ENCODE assay signal across 20 cellular contexts in genomic region chr5:157532022-157532421, GRCh38. TPM values are rescaled to one million over a fixed set of nuclear protein-coding genes. Genes with fewer than 3 reads are reported as not detected.
DNase-seq lines count a peak whose midpoint lies in the region; ATAC-seq and TF ChIP-seq lines count a peak whose summit lies in the region.
"Had no signal": no experiment of that assay in that cellular context is flagged by ENCODE, and none has a peak within 500 bp of the region (broad histone marks: within the 10 kb centered on the region; RNA-seq: fewer than 3 reads in every experiment).

No MANE protein-coding gene starts in this region.

- intact Hi-C loops in activated CD4-positive, alpha-beta memory T cell treated with anti-CD3 and anti-CD28 coated beads for 36 hours (cut with micrococcal nuclease): no loop called here
- intact Hi-C loops in esophagus muscularis mucosa (cut with DNase I): no loop called here
- intact Hi-C loops in sciatic nerve (cut with DNase I): no loop called here

- DNase-seq in activated CD4-positive, alpha-beta memory T cell treated with anti-CD3 and anti-CD28 coated beads, Interleukin-2, amount 10 ng/mL, durations not matched to agents 7 days and 5 days: no peak
- no peak for DNase-seq in activated CD4-positive, alpha-beta memory T cell treated with anti-CD3 and anti-CD28 coated beads for 36 hours
- DNase-seq in T-helper 17 cell: no peak
- DNase-seq in esophagus muscularis mucosa (ENCODE audit: extremely low spot score): no peak
- no peak for DNase-seq in activated T-cell treated with anti-CD3 and anti-CD28 coated beads for 4 hours
- DNase-seq in sciatic nerve (ENCODE audit: low spot score): no peak
- DNase-seq: CD8-positive, alpha-beta memory T cell; GOT3; NCI-H1105; NCI-H2081; NCI-H446 treated with DMSO at 0.1 percent for 48 hours; NCI-H69; NK-92 treated with Interleukin-12 subunit alpha and Interleukin-12 subunit beta, amount 100 ng/mL, for 24 hours had no signal

- H3K36me3 ChIP-seq in esophagus muscularis mucosa (peaks cover 0 to 25% (median 10%) of the 10 kb centered on the region in 4 donors), rectal smooth muscle tissue (ENCODE audit: control insufficient read depth, insufficient read depth, low read length) (peaks cover 9% of the 10 kb centered on the region)

- H3K4me3 Mint-ChIP-seq in activated CD4-positive, alpha-beta memory T cell treated with anti-CD3 and anti-CD28 coated beads, Interleukin-2, amount 10 ng/mL, durations not matched to agents 7 days and 5 days: no peak overlapping the region
- no peak overlapping the region for H3K4me3 Mint-ChIP-seq in activated CD4-positive, alpha-beta memory T cell treated with anti-CD3 and anti-CD28 coated beads for 36 hours
- no peak overlapping the region for H3K4me3 Mint-ChIP-seq in T-helper 17 cell
- H3K4me3 Mint-ChIP-seq: CD8-positive, alpha-beta memory T cell had no signal

- no peaks in the 10 kb centered on the region for H3K9me3 Mint-ChIP-seq in activated CD4-positive, alpha-beta memory T cell treated with anti-CD3 and anti-CD28 coated beads, Interleukin-2, amount 10 ng/mL, durations not matched to agents 7 days and 5 days
- no peaks in the 10 kb centered on the region for H3K9me3 Mint-ChIP-seq in activated CD4-positive, alpha-beta memory T cell treated with anti-CD3 and anti-CD28 coated beads for 36 hours
- H3K9me3 Mint-ChIP-seq: CD8-positive, alpha-beta memory T cell had no signal

- H3K27me3 Mint-ChIP-seq in activated CD4-positive, alpha-beta memory T cell treated with anti-CD3 and anti-CD28 coated beads, Interleukin-2, amount 10 ng/mL, durations not matched to agents 7 days and 5 days: no peaks in the 10 kb centered on the region
- H3K27me3 Mint-ChIP-seq in activated CD4-positive, alpha-beta memory T cell treated with anti-CD3 and anti-CD28 coated beads for 36 hours: no peaks in the 10 kb centered on the region
- H3K27me3 Mint-ChIP-seq in T-helper 17 cell: no peaks in the 10 kb centered on the region

- WGBS in esophagus muscularis mucosa: 75% methylated on average over 5 of the region's 5 CpGs

- H3K9me3 ChIP-seq in T-helper 17 cell (ENCODE audit: control insufficient read depth, low read length, poor library complexity, severe bottlenecking): no peaks in the 10 kb centered on the region
- no peaks in the 10 kb centered on the region for H3K9me3 ChIP-seq in esophagus muscularis mucosa
- H3K9me3 ChIP-seq: A549, Peyer's patch had no signal

- ATAC-seq in T-helper 17 cell: no peak
- ATAC-seq in sciatic nerve: no peak
- no peak for ATAC-seq in HG02938 (IDR thresholded peaks at IDR 0.05; ENCODE audit: unreplicated experiment)
- ATAC-seq: A549, HCT116, K562 had no signal

- POLR2A ChIA-PET in activated CD4-positive, alpha-beta memory T cell treated with anti-CD3 and anti-CD28 coated beads, Interleukin-2, amount 10 ng/mL, durations not matched to agents 7 days and 5 days (lab: Charles Lee): interaction anchor here (1.0 to 1.7 kb wide), 4 partner anchors 8 to 14 kb away, joined by 3 read pairs; no protein-coding TSS in a partner anchor
- POLR2A ChIA-PET in activated CD4-positive, alpha-beta memory T cell treated with anti-CD3 and anti-CD28 coated beads for 36 hours (lab: Charles Lee): no interaction called here

- peaks cover 82% of the 10 kb centered on the region for H3K4me1 Mint-ChIP-seq in activated CD4-positive, alpha-beta memory T cell treated with anti-CD3 and anti-CD28 coated beads, Interleukin-2, amount 10 ng/mL, durations not matched to agents 7 days and 5 days
- peaks cover 54% of the 10 kb centered on the region for H3K4me1 Mint-ChIP-seq in activated CD4-positive, alpha-beta memory T cell treated with anti-CD3 and anti-CD28 coated beads for 36 hours (ENCODE audit: low read depth)
- H3K4me1 Mint-ChIP-seq in T-helper 17 cell: peaks cover 58% of the 10 kb centered on the region

- H3K9ac ChIP-seq in rectal smooth muscle tissue (ENCODE audit: low read length): no peak overlapping the region
- H3K9ac ChIP-seq: BLaER1 treated with 17β-estradiol and CSF1 and Interleukin-3, amounts not matched to agents 10 nM and 100 nM had no signal

- H3K27ac ChIP-seq in esophagus muscularis mucosa (replicated peaks in 1 of 4) (peak overlapping the region; percentile 70 to 85 (median 73)), rectal smooth muscle tissue (ENCODE audit: low read depth, low read length) (peak overlapping the region; percentile 17)
- H3K27ac ChIP-seq: A549; BLaER1 treated with 17β-estradiol and CSF1 and Interleukin-3, amounts not matched to agents 10 nM and 100 nM had no signal

- CTCF ChIA-PET in activated CD4-positive, alpha-beta memory T cell treated with anti-CD3 and anti-CD28 coated beads, Interleukin-2, amount 10 ng/mL, durations not matched to agents 7 days and 5 days (lab: Charles Lee): no interaction called here
- CTCF ChIA-PET in activated CD4-positive, alpha-beta memory T cell treated with anti-CD3 and anti-CD28 coated beads for 36 hours (lab: Charles Lee): no interaction called here

- no peaks in the 10 kb centered on the region for H3K27me3 ChIP-seq in esophagus muscularis mucosa
- H3K27me3 ChIP-seq in rectal smooth muscle tissue (ENCODE audit: control insufficient read depth, insufficient read depth, low read length): no peaks in the 10 kb centered on the region
- H3K27me3 ChIP-seq: BLaER1 treated with 17β-estradiol and CSF1 and Interleukin-3, amounts not matched to agents 10 nM and 100 nM; Peyer's patch had no signal

- TF ChIP-seq POLR2A in esophagus muscularis mucosa (IDR thresholded peaks at IDR 0.05; ENCODE audit: low read depth): no peak

- no peak for TF ChIP-seq EP300 in esophagus muscularis mucosa (IDR thresholded peaks at IDR 0.05)

- peaks cover 96% of the 10 kb centered on the region for H3K36me3 Mint-ChIP-seq in activated CD4-positive, alpha-beta memory T cell treated with anti-CD3 and anti-CD28 coated beads, Interleukin-2, amount 10 ng/mL, durations not matched to agents 7 days and 5 days (ENCODE audit: low read depth)
- peaks cover 70% of the 10 kb centered on the region for H3K36me3 Mint-ChIP-seq in activated CD4-positive, alpha-beta memory T cell treated with anti-CD3 and anti-CD28 coated beads for 36 hours
- peaks cover 13% of the 10 kb centered on the region for H3K36me3 Mint-ChIP-seq in T-helper 17 cell (ENCODE audit: low read depth)

- H3K4me3 ChIP-seq in esophagus muscularis mucosa (no peak overlapping the region), rectal smooth muscle tissue (ENCODE audit: low read length) (no peak overlapping the region)
- H3K4me3 ChIP-seq: A549; BLaER1 treated with 17β-estradiol and CSF1 and Interleukin-3, amounts not matched to agents 10 nM and 100 nM; K562; Peyer's patch had no signal

- peak overlapping the region; percentile 50 for H3K27ac Mint-ChIP-seq in activated CD4-positive, alpha-beta memory T cell treated with anti-CD3 and anti-CD28 coated beads, Interleukin-2, amount 10 ng/mL, durations not matched to agents 7 days and 5 days
- H3K27ac Mint-ChIP-seq in activated CD4-positive, alpha-beta memory T cell treated with anti-CD3 and anti-CD28 coated beads for 36 hours: no peak overlapping the region
- peak overlapping the region; percentile 82 for H3K27ac Mint-ChIP-seq in T-helper 17 cell

- H3K4me1 ChIP-seq in esophagus muscularis mucosa (peaks cover 42 to 90% (median 80%) of the 10 kb centered on the region in 4 donors), rectal smooth muscle tissue (ENCODE audit: control insufficient read depth, insufficient read depth, low read length) (peaks cover 32% of the 10 kb centered on the region)
- H3K4me1 ChIP-seq: Peyer's patch had no signal

- no peak for TF ChIP-seq CTCF in esophagus muscularis mucosa (IDR thresholded peaks at IDR 0.05)

RNA-seq across cellular contexts. Expression of gene ADAM19, which starts 43.6 kb away (rescaled TPM):
- 100 to 1,000 TPM; 309 to 313 TPM for total RNA-seq in activated CD4-positive, alpha-beta memory T cell treated with anti-CD3 and anti-CD28 coated beads, Interleukin-2, amount 10 ng/mL, durations not matched to agents 7 days and 5 days
- total RNA-seq in activated CD4-positive, alpha-beta memory T cell treated with anti-CD3 and anti-CD28 coated beads for 36 hours: 100 to 1,000 TPM; 107 to 111 TPM
- total RNA-seq in T-helper 17 cell (100 to 1,000 TPM; 130 to 140 TPM), esophagus muscularis mucosa (10 to 100 TPM; 25.0 to 43.6 (median 28.1) TPM), sciatic nerve (23.0 TPM)
